Comparison of ENCODE assay signal across 10 cellular contexts in the genomic region with DNA sequence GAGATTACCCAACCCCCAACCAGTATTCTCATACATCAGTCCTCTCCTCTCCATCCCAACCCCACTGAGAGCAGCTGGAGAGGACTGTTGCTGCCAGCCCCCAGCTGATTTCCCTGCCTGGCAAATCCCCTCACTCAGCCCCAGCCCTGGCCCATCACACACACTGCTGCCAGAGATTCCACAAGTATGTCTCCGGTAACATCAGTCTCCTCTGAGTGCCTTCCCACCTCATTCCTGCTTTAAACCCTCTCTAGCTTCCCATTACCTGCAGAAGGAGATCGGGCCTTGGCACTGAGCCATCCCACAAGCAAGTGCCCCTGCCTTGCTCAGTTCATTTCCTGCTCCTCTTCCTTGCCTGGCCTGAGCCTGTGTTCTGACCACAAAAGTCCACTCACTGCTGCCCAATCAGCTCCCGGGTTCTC. TPM values are rescaled to one million over a fixed set of nuclear protein-coding genes. Genes with fewer than 3 reads are reported as not detected.
DNase-seq lines count a peak whose midpoint lies in the region; ATAC-seq, FAIRE-seq and TF ChIP-seq lines count a peak whose summit lies in the region.
"Had no signal": no experiment of that assay in that cellular context is flagged by ENCODE, and none has a peak within 500 bp of the region (broad histone marks: within the 10 kb centered on the region; RNA-seq: fewer than 3 reads in every experiment).

No MANE protein-coding gene starts in this region.

- H3K4me3 ChIP-seq in endodermal cell (ENCODE audit: low read length) (no peak overlapping the region), pancreas (no peak overlapping the region)

- 95 to 100% methylated on average over 1 to 3 of the region's 3 CpGs for WGBS in endodermal cell (ENCODE audit: insufficient coverage in 1 of 2, insufficient read length in 1 of 2), 2 experiments
- 53 to 56% methylated on average over 3 of the region's 3 CpGs for WGBS in pancreas, 2 donors

- H3K36me3 ChIP-seq in endodermal cell (ENCODE audit: control insufficient read depth, insufficient read depth, low read length) (peaks cover 4% of the 10 kb centered on the region), pancreas (peaks cover 0 to 3% (median 0%) of the 10 kb centered on the region in 3 donors)

- H3K27ac Mint-ChIP-seq in Calu3 (ENCODE audit: unreplicated experiment) (peak overlapping the region; percentile 55), endodermal cell (peak overlapping the region; percentile 33)

- peaks cover 14% of the 10 kb centered on the region for H3K4me1 ChIP-seq in endodermal cell (ENCODE audit: control insufficient read depth, insufficient read depth, low read length)
- H3K4me1 ChIP-seq in pancreas, result peaks cover 0 to 15% (median 0%) of the 10 kb centered on the region in 3 donors

- H3K4me1 Mint-ChIP-seq in Calu3 (ENCODE audit: low read depth, unreplicated experiment) (peaks cover 16% of the 10 kb centered on the region), endodermal cell (peaks cover 30% of the 10 kb centered on the region)

- ATAC-seq in pancreas (peak; percentile 53 to 70 (median 59)), HG03432 (IDR thresholded peaks at IDR 0.05; ENCODE audit: unreplicated experiment) (no peak)

- BruUV-seq in Calu3 (replicated peaks; lab: Mats Ljungman, UMichigan), result no TSS peak

- no peaks in the 10 kb centered on the region for H3K9me3 ChIP-seq in endodermal cell (ENCODE audit: control insufficient read depth, low read length)
- H3K9me3 ChIP-seq in pancreas, result no peaks in the 10 kb centered on the region

- FAIRE-seq in pancreas (lab: Jason Lieb, UNC) (no peak), D721Med (lab: Jason Lieb, UNC) (no peak)

- intact Hi-C loops in Calu3 (cut with micrococcal nuclease; ENCODE audit: unreplicated experiment), result no loop called here
- intact Hi-C loops in pancreas (cut with DNase I), result no loop called here

- H3K27me3 ChIP-seq in endodermal cell (ENCODE audit: control insufficient read depth, insufficient read depth, low read length, poor library complexity, severe bottlenecking), result no peaks in the 10 kb centered on the region
- no peaks in the 10 kb centered on the region for H3K27me3 ChIP-seq in pancreas

- H3K4me3 Mint-ChIP-seq in Calu3 (ENCODE audit: low read depth, unreplicated experiment) (peak overlapping the region; percentile 9), endodermal cell (no peak overlapping the region)

- no peak overlapping the region for H3K9ac ChIP-seq in endodermal cell (ENCODE audit: extremely low read depth, low read length, poor library complexity, severe bottlenecking)

- no peaks in the 10 kb centered on the region for H3K36me3 Mint-ChIP-seq in Calu3 (ENCODE audit: insufficient read depth, unreplicated experiment)
- peaks cover 21% of the 10 kb centered on the region for H3K36me3 Mint-ChIP-seq in endodermal cell (ENCODE audit: low read depth)

- no peaks in the 10 kb centered on the region for H3K27me3 Mint-ChIP-seq in Calu3 (ENCODE audit: unreplicated experiment)
- H3K27me3 Mint-ChIP-seq in endodermal cell (ENCODE audit: insufficient read depth), result no peaks in the 10 kb centered on the region

- H3K9me3 Mint-ChIP-seq in Calu3 (ENCODE audit: low read depth, unreplicated experiment) (no peaks in the 10 kb centered on the region), endodermal cell (no peaks in the 10 kb centered on the region)

- no peak for TF ChIP-seq CTCF in Calu3 (IDR thresholded peaks at IDR 0.05; ENCODE audit: unreplicated experiment)
- TF ChIP-seq CTCF in endodermal cell (conservative IDR thresholded peaks at IDR 0.05), result no peak
- TF ChIP-seq CTCF in pancreas (IDR thresholded peaks at IDR 0.05), result no peak
- no peak for TF ChIP-seq CTCF in D721Med (IDR thresholded peaks at IDR 0.05; ENCODE audit: insufficient read depth, missing control alignments)

- CTCF ChIA-PET in Calu3 (lab: Charles Lee), result interaction anchor here (0.6 to 1.1 kb wide), 5 partner anchors 10 to 823 kb away, joined by 3 to 4 read pairs (median 3); a partner anchor contains a TSS

- H3K27ac ChIP-seq in endodermal cell (ENCODE audit: low read depth, low read length) (no peak overlapping the region), pancreas (peak overlapping the region; percentile 3 to 74 (median 58))

- DNase-seq in Calu3 (peak; percentile 69), NCI-H226 (peak; percentile 37), endodermal cell (peak; percentile 53), pancreas (peak in 5 of 6 donors; percentile 6 to 75 (median 54)), amniotic stem cell (lab: John Stamatoyannopoulos, UW) (no peak), D721Med (ENCODE audit: insufficient read length, low spot score) (no peak), NCI-H1092 treated with DMSO at 0.1 percent for 48 hours (lab: John Stamatoyannopoulos, UW) (no peak)
- DNase-seq: activated T-cell treated with anti-CD3 and anti-CD28 coated beads, Interleukin-2, amount 50 U/mL, for 48 hours; NCI-H2171 treated with DMSO at 0.1 percent for 48 hours had no signal

RNA-seq across cellular contexts. Expression of a gene that starts 50.6 kb away (rescaled TPM):
- total RNA-seq in Calu3 (2022) (90.7 and 120 TPM in 2 replicates), endodermal cell (100 to 1,000 TPM in 1 of 2 donors, 10 to 100 TPM in 1; 77.1 to 114 TPM), pancreas (100 to 1,000 TPM in 1 of 6 donors, 10 to 100 TPM in 5; 36.8 to 117 (median 64.8) TPM)
- polyA plus RNA-seq in endodermal cell (2013, experiment 1 of 2), result 59.2 TPM
- polyA plus RNA-seq in endodermal cell (2013, experiment 2 of 2), result 48.7 TPM
- polyA plus RNA-seq in pancreas, result 10 to 100 TPM; 44.4 to 52.6 TPM

Comparison
In these comparisons a context has a peak if more than half of its experiments do, and no peak if none do; other contexts are left out.
1. DNase-seq: peak in Calu3 (single experiment), NCI-H226 (single experiment), endodermal cell (single experiment) and pancreas (5 of 6); none in amniotic stem cell (single experiment), D721Med (single experiment) and NCI-H1092 treated with DMSO at 0.1 percent for 48 hours (single experiment).